Comparison of ENCODE assay signal across 8 cellular contexts in the genomic region with DNA sequence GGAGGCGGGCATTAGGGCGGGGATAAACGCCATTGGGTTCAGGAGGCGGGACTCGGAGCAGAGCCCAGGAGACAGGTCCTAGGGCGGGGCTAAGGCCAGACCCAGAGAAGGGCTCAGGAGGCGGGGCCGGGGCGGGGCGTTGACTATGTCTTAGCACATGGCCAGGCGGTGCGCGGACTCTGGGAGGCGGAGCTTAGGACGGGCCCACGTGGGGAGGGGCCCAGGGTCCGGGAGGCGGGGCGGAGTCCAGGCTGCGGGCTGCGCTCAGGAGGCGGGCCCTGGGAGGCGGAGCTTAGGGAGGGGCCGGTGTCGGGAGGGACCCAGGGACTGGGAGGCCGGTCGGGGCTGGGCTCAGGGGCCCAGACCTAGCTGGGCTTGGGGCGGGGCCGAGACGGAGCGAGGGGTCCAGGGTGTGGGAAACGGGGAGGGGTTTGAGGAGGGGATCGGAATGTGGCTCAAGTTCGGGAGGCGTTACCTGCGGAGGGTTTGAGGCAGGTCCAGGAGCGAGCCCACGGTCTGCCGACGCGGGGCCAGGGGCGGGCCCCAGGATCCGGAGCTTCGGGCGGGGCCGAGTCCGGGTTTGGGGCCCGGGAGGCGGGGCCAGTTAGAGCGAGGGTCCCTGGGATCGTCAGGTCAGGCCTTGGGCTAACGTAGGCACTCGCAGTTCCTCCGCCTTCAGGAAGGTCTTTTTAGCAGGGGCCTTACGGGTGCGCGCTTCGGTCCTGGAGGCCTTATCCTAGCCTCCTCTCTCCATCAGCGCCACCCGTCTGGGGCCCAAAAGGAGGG. TPM values are rescaled to one million over a fixed set of nuclear protein-coding genes. Genes with fewer than 3 reads are reported as not detected.
A peak's percentile ranks its signal among the peaks of the same experiment; 100 is the strongest.
DNase-seq lines count a peak whose midpoint lies in the region; ATAC-seq, FAIRE-seq and TF ChIP-seq lines count a peak whose summit lies in the region.
"Not testable (repeated sequence)": the region's sequence is repeated elsewhere in the genome, so short reads cannot be mapped to it uniquely, and the experiment has no call there.

No MANE protein-coding gene starts in this region.

- H2BK15ac ChIP-seq in H1 (ENCODE audit: low read length), result not testable (repeated sequence)

- not testable (repeated sequence) for H2BK20ac ChIP-seq in H1 (ENCODE audit: low read length)

- H3K4me1 ChIP-seq in CD4-positive, CD25-positive, alpha-beta regulatory T cell (ENCODE audit: control insufficient read depth, insufficient read depth, low read length, poor library complexity, severe bottlenecking); OCI-LY7 (ENCODE audit: insufficient read depth, low read length, poor library complexity, severe bottlenecking); H1 (replicated peaks in 1 of 4; ENCODE audit: control insufficient read depth in 3 of 4, insufficient read depth in 4 of 4, low read length in 3 of 4): not testable (repeated sequence)

- H4K5ac ChIP-seq in H1 (ENCODE audit: insufficient read length, low read depth, low read length), result peak overlapping the region; percentile 12

- H3K9ac ChIP-seq in H1 (replicated peaks in 1 of 4; ENCODE audit: extremely low read depth in 1 of 4, low read depth in 3 of 4, low read length in 3 of 4), result peak overlapping the region; percentile 37 to 86 (median 39); a peak in 5 of 7 replicates

- H3K4me1 Mint-ChIP-seq in CD4-positive, CD25-positive, alpha-beta regulatory T cell, result peaks cover 0 to 20% (median 13%) of the 10 kb centered on the region in 4 donors

- not testable (repeated sequence) for H3K9me2 ChIP-seq in OCI-LY7 (ENCODE audit: insufficient read depth, low read length)

- peak overlapping the region; percentile 69 for H3K4me2 ChIP-seq in OCI-LY7 (ENCODE audit: low read length)
- H3K4me2 ChIP-seq in H1 (ENCODE audit: insufficient read depth in 1 of 2, low read depth in 2 of 2, low read length in 2 of 2), result peak overlapping the region; percentile 73 to 82

- TF ChIP-seq RAD21 in H1 (IDR thresholded peaks at IDR 0.05 in 1 of 2, conservative IDR thresholded peaks at IDR 0.05 in 1 of 2; ENCODE audit: low read depth in 2 of 2, low read length in 2 of 2), result not testable (repeated sequence)

- not testable (repeated sequence) for BruUV-seq in OCI-LY7 (replicated peaks; lab: Mats Ljungman, UMichigan)

- H3K79me1 ChIP-seq in H1 (ENCODE audit: low read depth, low read length), result not testable (repeated sequence)

- peak overlapping the region; percentile 90 for H3K27ac ChIP-seq in CD4-positive, CD25-positive, alpha-beta regulatory T cell (ENCODE audit: insufficient read depth, low read length, poor library complexity, severe bottlenecking)
- H3K27ac ChIP-seq in OCI-LY7 (ENCODE audit: low read depth, low read length, poor library complexity, severe bottlenecking), result peak overlapping the region; percentile 40
- H3K27ac ChIP-seq in H1 (ENCODE audit: low read depth, low read length), result not testable (repeated sequence)

- not testable (repeated sequence) for H3K27me3 ChIP-seq in CD4-positive, CD25-positive, alpha-beta regulatory T cell (ENCODE audit: control insufficient read depth, insufficient read depth, low read length); H1 (replicated peaks in 1 of 4; ENCODE audit: control insufficient read depth in 3 of 4, extremely low read depth in 1 of 4, insufficient read depth in 3 of 4, low read length in 3 of 4)

- H4K8ac ChIP-seq in H1 (ENCODE audit: extremely low read depth, insufficient read depth, low read length), result not testable (repeated sequence)

- WGBS in H1 (ENCODE audit: extremely low coverage in 1 of 2, insufficient coverage in 1 of 2, insufficient read length in 1 of 2, insufficient replicate concordance in 2 of 2, low coverage in 1 of 2, low lambda C conversion rate in 2 of 2, missing lambda C conversion rate in 1 of 2), 2 experiments, result 3% methylated on average over 20 of the region's 60 CpGs; no CpG with 5 or more reads in 1 of the 2 experiments

- ATAC-seq in CD4-positive, CD25-positive, alpha-beta regulatory T cell (ENCODE audit: low read depth in 2 of 2), result peak; percentile 40 to 42
- peak; percentile 55 for ATAC-seq in GM21529 (IDR thresholded peaks at IDR 0.05; ENCODE audit: unreplicated experiment)

- not testable (repeated sequence) for H3K4ac ChIP-seq in H1 (replicated peaks; ENCODE audit: insufficient read length, low read depth, low read length)

- POLR2A ChIA-PET in OCI-LY7 (lab: Charles Lee), result interaction anchor here (0.6 to 3.1 kb wide), 5 partner anchors 18 to 1270 kb away, joined by 3 to 12 read pairs (median 3); a partner anchor contains a TSS
- POLR2A ChIA-PET in H1 (lab: Charles Lee; ENCODE audit: partially characterized antibody), result not testable (repeated sequence)

- FAIRE-seq in H1 (lab: Jason Lieb, UNC), result not testable (repeated sequence)

- CTCF ChIA-PET in OCI-LY7 (lab: Charles Lee; ENCODE audit: unreplicated experiment), result interaction anchor here (0.6 kb wide), 1 partner anchor 63 kb away, joined by 5 read pairs; no protein-coding TSS in a partner anchor
- CTCF ChIA-PET in H1 (lab: Charles Lee; ENCODE audit: partially characterized antibody), result interaction anchor here (1.7 kb wide), 1 partner anchor 120 kb away, joined by 5 read pairs; no protein-coding TSS in a partner anchor

- H3K23me2 ChIP-seq in H1 (ENCODE audit: low read depth, low read length), result not testable (repeated sequence)

- not testable (repeated sequence) for TF ChIP-seq CTCF in OCI-LY7 (conservative IDR thresholded peaks at IDR 0.05; ENCODE audit: low read length); H1 (IDR thresholded peaks at IDR 0.05; ENCODE audit: control extremely low read depth in 1 of 3, insufficient read depth in 1 of 3, low read depth in 1 of 3, low read length in 3 of 3)

- not testable (repeated sequence) for H4K91ac ChIP-seq in H1 (replicated peaks; ENCODE audit: insufficient read length, low read length)

- not testable (repeated sequence) for H3K23ac ChIP-seq in H1 (ENCODE audit: insufficient read length)

- H3K79me2 ChIP-seq in OCI-LY7 (ENCODE audit: insufficient read depth, low read depth, low read length); H1 (ENCODE audit: control insufficient read depth in 1 of 2, insufficient read depth in 2 of 2, low read length in 2 of 2): not testable (repeated sequence)

- H3K9me3 ChIP-seq in CD4-positive, CD25-positive, alpha-beta regulatory T cell (ENCODE audit: control insufficient read depth in 2 of 2, low read length in 2 of 2); OCI-LY7 (ENCODE audit: low read length); H1 (ENCODE audit: insufficient read depth in 2 of 2, low read depth in 1 of 2, low read length in 1 of 2): not testable (repeated sequence)

- H2AFZ ChIP-seq in OCI-LY7 (ENCODE audit: low read length), result peak overlapping the region; percentile 10; the same call in 1 of the 2 replicates
- peak overlapping the region; percentile 91 for H2AFZ ChIP-seq in H1 (ENCODE audit: low read length)

- H3K9me3 Mint-ChIP-seq in CD4-positive, CD25-positive, alpha-beta regulatory T cell, result not testable (repeated sequence)

- H2BK12ac ChIP-seq in H1 (ENCODE audit: low read depth, low read length), result not testable (repeated sequence)

- H3K14ac ChIP-seq in H1 (ENCODE audit: insufficient read length), result not testable (repeated sequence)

- not testable (repeated sequence) for TF ChIP-seq EP300 in H1 (IDR thresholded peaks at IDR 0.05; ENCODE audit: borderline replicate concordance in 1 of 2, low read depth in 2 of 2, low read length in 2 of 2)

- peak overlapping the region; percentile 99 to 100 (median 99) for H3K27ac Mint-ChIP-seq in CD4-positive, CD25-positive, alpha-beta regulatory T cell

- not testable (repeated sequence) for H3K36me3 ChIP-seq in CD4-positive, CD25-positive, alpha-beta regulatory T cell (ENCODE audit: control insufficient read depth, insufficient read depth, low read length); OCI-LY7 (ENCODE audit: insufficient read depth, low read length); H1 (ENCODE audit: control insufficient read depth in 2 of 4, insufficient read depth in 4 of 4, low read length in 3 of 4)

- H2BK120ac ChIP-seq in H1 (replicated peaks; ENCODE audit: low read depth, low read length), result not testable (repeated sequence)

- peak overlapping the region; percentile 94 to 99 (median 99) for H3K4me3 Mint-ChIP-seq in CD4-positive, CD25-positive, alpha-beta regulatory T cell

- H3K56ac ChIP-seq in H1 (replicated peaks; ENCODE audit: insufficient read length, low read depth, low read length), result not testable (repeated sequence)

- H3K4me3 ChIP-seq in CD4-positive, CD25-positive, alpha-beta regulatory T cell (ENCODE audit: low read depth, low read length), result peak overlapping the region; percentile 40
- H3K4me3 ChIP-seq in Jurkat, Clone E6-1 (ENCODE audit: low read length), result peak overlapping the region; percentile 70
- H3K4me3 ChIP-seq in OCI-LY7 (ENCODE audit: low read depth, low read length, poor library complexity, severe bottlenecking) (peak overlapping the region; percentile 85), H1 (ENCODE audit: extremely low read depth in 1 of 4, insufficient read depth in 2 of 4, low read depth in 3 of 4, low read length in 4 of 4) (peak overlapping the region; percentile 65 to 96 (median 82))

- 0 out of 2 replicates have a peak overlapping the region, but pooled peaks have one; percentile 35 for H2BK5ac ChIP-seq in H1 (ENCODE audit: low read depth, low read length)

- peak; percentile 94 to 99 (median 98) for DNase-seq in CD4-positive, CD25-positive, alpha-beta regulatory T cell
- DNase-seq in Jurkat, Clone E6-1 (ENCODE audit: low read depth, low spot score), result peak; percentile 80
- peak; percentile 91 for DNase-seq in OCI-LY7 (ENCODE audit: low spot score)
- DNase-seq in activated CD8-positive, alpha-beta memory T cell treated with anti-CD3 and anti-CD28 coated beads, Interleukin-2, amount 50 U/mL, for 4 hours, result peak; percentile 99
- DNase-seq in H1 (ENCODE audit: low read depth in 1 of 2, low spot score in 2 of 2), result peak; percentile 88 to 96
- peak; percentile 100 for DNase-seq in mesenteric fat pad (ENCODE audit: low spot score)
- peak; percentile 98 to 100 (median 98) for DNase-seq in stimulated activated CD4-positive, alpha-beta T cell treated with anti-CD3 and anti-CD28 coated beads, TNF-alpha, amount 100 ng/mL, for 4 hours (ENCODE audit: low read depth in 3 of 3)

- not testable (repeated sequence) for H2AK5ac ChIP-seq in H1 (ENCODE audit: low read depth, low read length)

- H3K18ac ChIP-seq in H1 (ENCODE audit: extremely low read depth, low read length), result not testable (repeated sequence)

- not testable (repeated sequence) for H4K20me1 ChIP-seq in OCI-LY7 (ENCODE audit: insufficient read depth, low read length); H1 (replicated peaks in 1 of 2; ENCODE audit: control insufficient read depth in 1 of 2, insufficient read depth in 2 of 2, low read length in 2 of 2)

- not testable (repeated sequence) for H3K27me3 Mint-ChIP-seq in CD4-positive, CD25-positive, alpha-beta regulatory T cell

- intact Hi-C loops in OCI-LY7 (cut with micrococcal nuclease; ENCODE audit: unreplicated experiment), result not testable (repeated sequence)

- TF ChIP-seq POLR2A in H1 (IDR thresholded peaks at IDR 0.05; ENCODE audit: control extremely low read depth in 1 of 2, low read depth in 2 of 2, low read length in 2 of 2), result 0 out of 3 replicates have a peak, but pooled peaks of 1 of the 2 experiments have one; percentile 21

- H3K36me3 Mint-ChIP-seq in CD4-positive, CD25-positive, alpha-beta regulatory T cell, result not testable (repeated sequence)

RNA-seq across cellular contexts. Expression of a gene that starts 30.4 kb away (rescaled TPM):
- 1.4 TPM for total RNA-seq in CD4-positive, CD25-positive, alpha-beta regulatory T cell
- polyA plus RNA-seq in CD4-positive, CD25-positive, alpha-beta regulatory T cell, result under 1 TPM in 1 of 4 donors, not detected in 3; 0.30 TPM
- not detected for polyA plus RNA-seq in Jurkat, Clone E6-1 (2012; ENCODE audit: insufficient read depth, insufficient read length)
- total RNA-seq in OCI-LY7 (2014; rRNA removed; shearing (Covaris generic)), result 1.5 TPM in 1 of 2 replicates, not detected in the other
- total RNA-seq in OCI-LY7 (2022), result 2.1 and 2.8 TPM in 2 replicates
- total RNA-seq in H1 (2021; fragmentation: NEBNext Ultra II Directional; extraction: Animal tissue kit (Norgen Biotek cat#: 25700)), result 1.2 and 1.7 TPM in 2 replicates
- polyA plus RNA-seq in H1 (2011; rRNA removed), result 0.15 TPM in 1 of 2 replicates, not detected in the other
- polyA plus RNA-seq in H1 (2011; cell fraction: cytosol; rRNA removed), result not detected
- polyA plus RNA-seq in H1 (2011; cell fraction: nucleus; rRNA removed), result not detected
- polyA plus RNA-seq in H1 (2012, experiment 1 of 2), result 0.75 TPM in 1 of 4 replicates, not detected in the others
- polyA plus RNA-seq in H1 (2012, experiment 2 of 2), result not detected
- polyA plus RNA-seq in H1 (2013, experiment 1 of 2), result not detected
- not detected for polyA plus RNA-seq in H1 (2013, experiment 2 of 2)
- 0.41 TPM in 1 of 2 replicates, not detected in the other for polyA minus RNA-seq in H1 (2011; rRNA and poly(A)+ RNA removed)
- not detected for polyA minus RNA-seq in H1 (2011; cell fraction: cytosol; rRNA and poly(A)+ RNA removed)
- polyA minus RNA-seq in H1 (2011; cell fraction: nucleus; rRNA and poly(A)+ RNA removed), result not detected
- 1.00 TPM for total RNA-seq in mesenteric fat pad
